Comparison of ENCODE assay signal across 14 cellular contexts in genomic region chr11:1838426-1839131, GRCh38. TPM values are rescaled to one million over a fixed set of nuclear protein-coding genes. Genes with fewer than 3 reads are reported as not detected.
DNase-seq lines count a peak whose midpoint lies in the region; ATAC-seq and TF ChIP-seq lines count a peak whose summit lies in the region.
"Had no signal": no experiment of that assay in that cellular context is flagged by ENCODE, and none has a peak within 500 bp of the region (broad histone marks: within the 10 kb centered on the region; RNA-seq: fewer than 3 reads in every experiment).

Gene TNNI2 (plus strand): TSS chr11:1838981. CDS start chr11:1839697, 716 bp downstream.

- no peaks in the 10 kb centered on the region for H3K23me2 ChIP-seq in H9 (ENCODE audit: insufficient read length, low read depth, low read length, poor library complexity, severe bottlenecking)

- no peak within 1 kb of the TSS for H3K56ac ChIP-seq in H9 (ENCODE audit: insufficient read length, low read depth, low read length)

- peak within 1 kb of the TSS; percentile 47 to 81 (median 75); a peak in 20 of 22 replicates for H3K27ac ChIP-seq in BLaER1 treated with 17β-estradiol and CSF1 and Interleukin-3, amounts not matched to agents 10 nM and 100 nM
- H3K27ac ChIP-seq in OCI-LY7 (ENCODE audit: low read depth, low read length, poor library complexity, severe bottlenecking) (peak within 1 kb of the TSS; percentile 43), hepatocyte (peak within 1 kb of the TSS; percentile 55), trophoblast cell (ENCODE audit: low read depth, low read length) (no peak within 1 kb of the TSS), H9 (ENCODE audit: insufficient read length, low read depth, low read length) (no peak within 1 kb of the TSS)
- H3K27ac ChIP-seq: PC-9 had no signal

- H3K27ac Mint-ChIP-seq in H9 (peak within 1 kb of the TSS in 1 of 3 experiments; percentile 55; a peak in 1 of 7 replicates), Caco-2 (ENCODE audit: unreplicated experiment) (no peak within 1 kb of the TSS)
- H3K27ac Mint-ChIP-seq: activated naive CD4-positive, alpha-beta T cell treated with anti-CD3 and anti-CD28 coated beads for 36 hours; T-helper 17 cell had no signal

- H3K4me3 ChIP-seq in BLaER1 treated with 17β-estradiol and CSF1 and Interleukin-3, amounts not matched to agents 10 nM and 100 nM = peak within 1 kb of the TSS in 3 of 10 experiments; percentile 25 to 35 (median 34); a peak in 4 of 20 replicates
- H3K4me3 ChIP-seq in OCI-LY7 (ENCODE audit: low read depth, low read length, poor library complexity, severe bottlenecking) (peak within 1 kb of the TSS; percentile 57), hepatocyte (no peak within 1 kb of the TSS), trophoblast cell (ENCODE audit: low read depth, low read length) (no peak within 1 kb of the TSS), Caco-2 (ENCODE audit: low read depth, low read length) (no peak within 1 kb of the TSS)
- H3K4me3 ChIP-seq: PC-9 had no signal

- peaks cover 0 to 9% (median 0%) of the 10 kb centered on the region in 11 experiments; a peak in 3 of 22 replicates for H4K20me1 ChIP-seq in BLaER1 treated with 17β-estradiol and CSF1 and Interleukin-3, amounts not matched to agents 10 nM and 100 nM
- H4K20me1 ChIP-seq in OCI-LY7 (ENCODE audit: insufficient read depth, low read length) (no peaks in the 10 kb centered on the region), hepatocyte (ENCODE audit: insufficient read depth, poor library complexity, severe bottlenecking) (no peaks in the 10 kb centered on the region), H9 (ENCODE audit: control insufficient read depth, insufficient read depth, insufficient read length) (no peaks in the 10 kb centered on the region)

- H3K4ac ChIP-seq in trophoblast cell (ENCODE audit: low read depth, low read length) (no peak within 1 kb of the TSS), H9 (ENCODE audit: low read depth, low read length) (no peak within 1 kb of the TSS)

- H4K12ac ChIP-seq in trophoblast cell (ENCODE audit: low read depth, low read length) = no peak within 1 kb of the TSS

- no peak within 1 kb of the TSS for H3T11ph ChIP-seq in H9 (ENCODE audit: low read length)

- POLR2A ChIA-PET in OCI-LY7 (lab: Charles Lee) (interaction anchor here (0.8 to 1.2 kb wide), 2 partner anchors 12 to 15 kb away, joined by 3 to 4 read pairs; partner anchors contain the start of gene LSP1), Caco-2 (lab: Charles Lee) (interaction anchor here (0.7 kb wide), 1 partner anchor 318 kb away, joined by 3 read pairs; no protein-coding TSS in a partner anchor)

- TF ChIP-seq CTCF in OCI-LY7 (conservative IDR thresholded peaks at IDR 0.05; ENCODE audit: low read length) = no peak
- TF ChIP-seq CTCF in hepatocyte (IDR thresholded peaks at IDR 0.05; ENCODE audit: poor library complexity) = no peak
- no peak for TF ChIP-seq CTCF in H9 (conservative IDR thresholded peaks at IDR 0.05)
- TF ChIP-seq CTCF in Caco-2 (IDR thresholded peaks at IDR 0.05; ENCODE audit: insufficient read depth in 1 of 2, low read depth in 1 of 2, low read length in 1 of 2, severe bottlenecking in 1 of 2, unreplicated experiment in 1 of 2) = no peak

- H3K23ac ChIP-seq in trophoblast cell (ENCODE audit: low read length) (no peak within 1 kb of the TSS), H9 (ENCODE audit: insufficient read length, low read depth, low read length) (no peak within 1 kb of the TSS)

- H2AFZ ChIP-seq in OCI-LY7 (ENCODE audit: low read length) (peak within 1 kb of the TSS; percentile 70; the same call in 1 of the 2 replicates), hepatocyte (no peak within 1 kb of the TSS), trophoblast cell (ENCODE audit: insufficient read depth, low read length, poor library complexity) (no peak within 1 kb of the TSS), H9 (ENCODE audit: low read length) (no peak within 1 kb of the TSS)
- H2AFZ ChIP-seq: PC-9 had no signal

- CTCF ChIA-PET in OCI-LY7 (lab: Charles Lee; ENCODE audit: unreplicated experiment) (interaction anchor here (0.6 kb wide), 1 partner anchor 169 kb away, joined by 3 read pairs; no protein-coding TSS in a partner anchor), Caco-2 (lab: Charles Lee) (interaction anchor here (0.6 kb wide), 2 partner anchors 10 kb away, joined by 3 read pairs; no protein-coding TSS in a partner anchor)

- DNase-seq in OCI-LY7 (ENCODE audit: low spot score) (no peak), hepatocyte (ENCODE audit: low spot score) (no peak), trophoblast cell (no peak), NCI-H128 (lab: John Stamatoyannopoulos, UW; ENCODE audit: unreplicated experiment) (no peak), H9 (no peak), Caco-2 (no peak)

- H2BK20ac ChIP-seq in H9 (ENCODE audit: low read depth, low read length, poor library complexity, severe bottlenecking) = no peak within 1 kb of the TSS

- H2AK5ac ChIP-seq in trophoblast cell (ENCODE audit: low read length) (peak within 1 kb of the TSS; percentile 34), H9 (ENCODE audit: insufficient read length, low read length) (no peak within 1 kb of the TSS)

- peak within 1 kb of the TSS; percentile 50 to 69 (median 63); a peak in 19 of 22 replicates for H3K9ac ChIP-seq in BLaER1 treated with 17β-estradiol and CSF1 and Interleukin-3, amounts not matched to agents 10 nM and 100 nM
- H3K9ac ChIP-seq in trophoblast cell (ENCODE audit: low read length) = no peak within 1 kb of the TSS
- H3K9ac ChIP-seq in H9 (ENCODE audit: extremely low read depth, insufficient read length, low read length) = no peak within 1 kb of the TSS

- no peak within 1 kb of the TSS for H3K14ac ChIP-seq in trophoblast cell (ENCODE audit: low read length)
- no peak within 1 kb of the TSS for H3K14ac ChIP-seq in H9 (ENCODE audit: insufficient read depth, low read length)

- H3K18ac ChIP-seq in trophoblast cell (ENCODE audit: low read length) (no peak within 1 kb of the TSS), H9 (ENCODE audit: insufficient read length, low read depth, low read length) (no peak within 1 kb of the TSS)

- H2BK120ac ChIP-seq in trophoblast cell (ENCODE audit: insufficient read depth, low read length, poor library complexity) (no peak within 1 kb of the TSS), H9 (ENCODE audit: low read depth, low read length, poor library complexity, severe bottlenecking) (no peak within 1 kb of the TSS)

- BruUV-seq in OCI-LY7 (replicated peaks; lab: Mats Ljungman, UMichigan) (no TSS peak), Caco-2 (replicated peaks; lab: Mats Ljungman, UMichigan) (no TSS peak)

- peak within 1 kb of the TSS; percentile 35 for H2BK12ac ChIP-seq in trophoblast cell (ENCODE audit: low read length)
- no peak within 1 kb of the TSS for H2BK12ac ChIP-seq in H9 (ENCODE audit: insufficient read length, low read depth, low read length)

- no peaks in the 10 kb centered on the region for H3K9me3 ChIP-seq in BLaER1 treated with 17β-estradiol and CSF1 and Interleukin-3, amounts not matched to agents 10 nM and 100 nM (replicated peaks in 1 of 11)
- no peaks in the 10 kb centered on the region for H3K9me3 ChIP-seq in OCI-LY7 (ENCODE audit: low read length)
- no peaks in the 10 kb centered on the region for H3K9me3 ChIP-seq in hepatocyte (ENCODE audit: low read depth)
- H3K9me3 ChIP-seq in trophoblast cell (ENCODE audit: insufficient read depth, low read depth, low read length) = no peaks in the 10 kb centered on the region
- H3K9me3 ChIP-seq in H9 (ENCODE audit: control insufficient read depth, low read depth, low read length) = no peaks in the 10 kb centered on the region
- no peaks in the 10 kb centered on the region for H3K9me3 ChIP-seq in Caco-2

- H3K27me3 Mint-ChIP-seq in H9 (ENCODE audit: low read depth) = peaks cover 3% of the 10 kb centered on the region
- H3K27me3 Mint-ChIP-seq in Caco-2 (ENCODE audit: insufficient read depth, unreplicated experiment) = no peaks in the 10 kb centered on the region

- H3K9me3 Mint-ChIP-seq in H9 = no peaks in the 10 kb centered on the region; a peak in 1 of 5 replicates
- H3K9me3 Mint-ChIP-seq in Caco-2 (ENCODE audit: unreplicated experiment) = no peaks in the 10 kb centered on the region
- H3K9me3 Mint-ChIP-seq: activated naive CD4-positive, alpha-beta T cell treated with anti-CD3 and anti-CD28 coated beads for 36 hours; naive thymus-derived CD4-positive, alpha-beta T cell had no signal

- H3K79me2 ChIP-seq in OCI-LY7 (ENCODE audit: insufficient read depth, low read depth, low read length) = no peaks in the 10 kb centered on the region
- no peaks in the 10 kb centered on the region for H3K79me2 ChIP-seq in hepatocyte
- peaks cover 3% of the 10 kb centered on the region for H3K79me2 ChIP-seq in trophoblast cell (ENCODE audit: control insufficient read depth, insufficient read depth, low read length, poor library complexity)
- H3K79me2 ChIP-seq in H9 (ENCODE audit: insufficient read depth, low read length) = no peaks in the 10 kb centered on the region

- no peak within 1 kb of the TSS for H4K5ac ChIP-seq in H9 (ENCODE audit: insufficient read length, low read depth, low read length)

- H2BK15ac ChIP-seq in H9 (ENCODE audit: low read depth, low read length) = no peak within 1 kb of the TSS

- H3K79me1 ChIP-seq in trophoblast cell (ENCODE audit: low read length) = peaks cover 15% of the 10 kb centered on the region
- H3K79me1 ChIP-seq in H9 (ENCODE audit: insufficient read depth, low read depth, low read length, poor library complexity, severe bottlenecking) = no peaks in the 10 kb centered on the region

- intact Hi-C loops in OCI-LY7 (cut with micrococcal nuclease; ENCODE audit: unreplicated experiment) (no loop called here), Caco-2 (cut with micrococcal nuclease; ENCODE audit: unreplicated experiment) (no loop called here)

- H3K36me3 Mint-ChIP-seq in H9 (ENCODE audit: insufficient read depth in 1 of 3, low read depth in 3 of 3) (no peaks in the 10 kb centered on the region), Caco-2 (ENCODE audit: insufficient read depth, unreplicated experiment) (peaks cover 13% of the 10 kb centered on the region)
- H3K36me3 Mint-ChIP-seq: naive thymus-derived CD4-positive, alpha-beta T cell had no signal

- H3K36me3 ChIP-seq in BLaER1 treated with 17β-estradiol and CSF1 and Interleukin-3, amounts not matched to agents 10 nM and 100 nM = no peaks in the 10 kb centered on the region
- H3K36me3 ChIP-seq in OCI-LY7 (ENCODE audit: insufficient read depth, low read length) (no peaks in the 10 kb centered on the region), hepatocyte (replicated peaks; ENCODE audit: insufficient read depth, low read depth) (no peaks in the 10 kb centered on the region), trophoblast cell (ENCODE audit: control insufficient read depth in 1 of 2, insufficient read depth in 2 of 2, low read length in 2 of 2) (no peaks in the 10 kb centered on the region), Caco-2 (ENCODE audit: control insufficient read depth, insufficient read depth, low read length) (no peaks in the 10 kb centered on the region)

- H3K4me1 Mint-ChIP-seq in H9 = peaks cover 0 to 1% of the 10 kb centered on the region in 2 experiments; a peak in 2 of 4 replicates
- H3K4me1 Mint-ChIP-seq in Caco-2 (ENCODE audit: low read depth, unreplicated experiment) = peaks cover 10% of the 10 kb centered on the region

- no peak for ATAC-seq in HG02571 (IDR thresholded peaks at IDR 0.05; ENCODE audit: unreplicated experiment)

- peak within 1 kb of the TSS; percentile 76 to 100 (median 97) for H3K4me2 ChIP-seq in BLaER1 treated with 17β-estradiol and CSF1 and Interleukin-3, amounts not matched to agents 10 nM and 100 nM
- H3K4me2 ChIP-seq in OCI-LY7 (ENCODE audit: low read length) = peak within 1 kb of the TSS; percentile 94
- H3K4me2 ChIP-seq in hepatocyte = peak within 1 kb of the TSS; percentile 6
- H3K4me2 ChIP-seq in trophoblast cell (ENCODE audit: low read length) = no peak within 1 kb of the TSS
- no peak within 1 kb of the TSS for H3K4me2 ChIP-seq in H9 (ENCODE audit: insufficient read depth, insufficient read length, low read length)
- H3K4me2 ChIP-seq: PC-9 had no signal

- H3K4me3 Mint-ChIP-seq in H9 (no peak within 1 kb of the TSS), Caco-2 (ENCODE audit: unreplicated experiment) (no peak within 1 kb of the TSS)
- H3K4me3 Mint-ChIP-seq: activated naive CD4-positive, alpha-beta T cell treated with anti-CD3 and anti-CD28 coated beads for 36 hours; T-helper 17 cell had no signal

- 91% methylated on average over 29 of the region's 32 CpGs for WGBS in hepatocyte (ENCODE audit: low lambda C conversion rate, missing lambda C conversion rate)
- no CpG with 5 or more reads among the region's 32 CpGs for WGBS in trophoblast cell (ENCODE audit: extremely low coverage, insufficient coverage, insufficient read length)
- no CpG with 5 or more reads among the region's 32 CpGs for WGBS in H9 (ENCODE audit: extremely low coverage, insufficient read length, low lambda C conversion rate)

- no peak within 1 kb of the TSS for H4K8ac ChIP-seq in trophoblast cell (ENCODE audit: low read depth, low read length)
- no peak within 1 kb of the TSS for H4K8ac ChIP-seq in H9 (replicated peaks; ENCODE audit: insufficient read length, low read depth, low read length)

- H2BK5ac ChIP-seq in trophoblast cell (ENCODE audit: low read depth, low read length, poor library complexity) (no peak within 1 kb of the TSS), H9 (ENCODE audit: insufficient read length, low read length) (no peak within 1 kb of the TSS)

- H3K4me1 ChIP-seq in BLaER1 treated with 17β-estradiol and CSF1 and Interleukin-3, amounts not matched to agents 10 nM and 100 nM = peaks cover 64 to 69% (median 67%) of the 10 kb centered on the region in 10 experiments
- H3K4me1 ChIP-seq in OCI-LY7 (ENCODE audit: insufficient read depth, low read length, poor library complexity, severe bottlenecking) = peaks cover 33% of the 10 kb centered on the region
- peaks cover 26% of the 10 kb centered on the region for H3K4me1 ChIP-seq in hepatocyte (ENCODE audit: insufficient read depth)
- peaks cover 12 to 14% of the 10 kb centered on the region in 2 experiments for H3K4me1 ChIP-seq in trophoblast cell (ENCODE audit: control insufficient read depth in 1 of 2, insufficient read depth in 2 of 2, low read length in 2 of 2)
- H3K4me1 ChIP-seq in H9 (ENCODE audit: insufficient read depth, low read length) = no peaks in the 10 kb centered on the region
- peaks cover 32% of the 10 kb centered on the region for H3K4me1 ChIP-seq in Caco-2

- H4K91ac ChIP-seq in trophoblast cell (ENCODE audit: low read depth, low read length) (peak within 1 kb of the TSS; percentile 41), H9 (ENCODE audit: insufficient read length, low read depth, low read length) (no peak within 1 kb of the TSS)

- H3K9me2 ChIP-seq in OCI-LY7 (ENCODE audit: insufficient read depth, low read length) (no peaks in the 10 kb centered on the region), hepatocyte (replicated peaks; ENCODE audit: insufficient read depth) (no peaks in the 10 kb centered on the region)

- H3K27me3 ChIP-seq in BLaER1 treated with 17β-estradiol and CSF1 and Interleukin-3, amounts not matched to agents 10 nM and 100 nM = peaks cover 0 to 6% (median 0%) of the 10 kb centered on the region in 11 experiments; a peak in 4 of 22 replicates
- no peaks in the 10 kb centered on the region for H3K27me3 ChIP-seq in hepatocyte
- H3K27me3 ChIP-seq in trophoblast cell (ENCODE audit: insufficient read depth, low read length) = no peaks in the 10 kb centered on the region
- no peaks in the 10 kb centered on the region for H3K27me3 ChIP-seq in H9 (ENCODE audit: insufficient read depth, low read length)
- H3K27me3 ChIP-seq in Caco-2 (replicated peaks; ENCODE audit: control insufficient read depth, insufficient read depth, low read length) = no peaks in the 10 kb centered on the region

RNA-seq across cellular contexts. Expression of gene TNNI2, which starts in this region (rescaled TPM):
- total RNA-seq in OCI-LY7 (2014; rRNA removed; shearing (Covaris generic)) = 2.5 and 7.3 TPM in 2 replicates
- total RNA-seq in OCI-LY7 (2022) = 8.7 and 14.3 TPM in 2 replicates
- total RNA-seq in hepatocyte = 0.73 and 2.4 TPM in 2 replicates
- polyA plus RNA-seq in hepatocyte = 5.5 and 10.9 TPM in 2 replicates
- polyA plus RNA-seq in trophoblast cell (2013) = 1.1 and 1.7 TPM in 2 replicates
- total RNA-seq in H9 (2021) = not detected in 2 replicates
- 5.7 and 8.6 TPM in 2 replicates for total RNA-seq in Caco-2 (2022)
- total RNA-seq: activated naive CD4-positive, alpha-beta T cell treated with anti-CD3 and anti-CD28 coated beads for 36 hours; fibroblast of lung; H7; T-helper 17 cell had no signal
- polyA plus RNA-seq: fibroblast of lung had no signal

Comparison
In these comparisons a context has a peak if more than half of its experiments do, and no peak if none do; other contexts are left out.
1. H3K27ac ChIP-seq: peak in BLaER1 treated with 17β-estradiol and CSF1 and Interleukin-3, amounts not matched to agents 10 nM and 100 nM (11 of 11), OCI-LY7 (single experiment) and hepatocyte (single experiment); none in trophoblast cell (single experiment) and H9 (single experiment).
2. H3K4me2 ChIP-seq: peak in BLaER1 treated with 17β-estradiol and CSF1 and Interleukin-3, amounts not matched to agents 10 nM and 100 nM (11 of 11), OCI-LY7 (single experiment) and hepatocyte (single experiment); none in trophoblast cell (single experiment) and H9 (single experiment).
3. H3K9ac ChIP-seq: peak in BLaER1 treated with 17β-estradiol and CSF1 and Interleukin-3, amounts not matched to agents 10 nM and 100 nM (11 of 11); none in trophoblast cell (single experiment) and H9 (single experiment).